19 cellular contexts compared by ENCODE assay signal in genomic region chr20:49907405-49908257, GRCh38.
"Had no signal": no experiment of that assay in that cellular context is flagged by ENCODE, and none has a peak within 500 bp of the region (broad histone marks: within the 10 kb centered on the region; RNA-seq: fewer than 3 reads in every experiment).

No MANE protein-coding gene starts in this region.

- H3K4me3 Mint-ChIP-seq: activated T-cell treated with anti-CD3 and anti-CD28 coated beads, Interleukin-2, amount 50 U/mL, for 24 hours; naive B cell had no signal

- ATAC-seq: foreskin keratinocyte, left colon had no signal

- H3K4me1 ChIP-seq: foreskin keratinocyte had no signal

- H3K36me3 ChIP-seq: ovary had no signal

- H3K27ac ChIP-seq: adrenal gland, foreskin keratinocyte, ovary, SK-N-MC had no signal

- H3K4me3 ChIP-seq: adrenal gland, ovary, SK-N-MC, transverse colon had no signal

- H3K27me3 Mint-ChIP-seq: activated T-cell treated with anti-CD3 and anti-CD28 coated beads, Interleukin-2, amount 50 U/mL, for 24 hours; naive B cell had no signal

- H3K27me3 ChIP-seq: adrenal gland, foreskin keratinocyte, ovary, transverse colon had no signal

- H3K9me3 ChIP-seq: adrenal gland, ovary, transverse colon had no signal

- DNase-seq: activated CD4-positive, alpha-beta T cell treated with anti-CD3 and anti-CD28 coated beads, Interleukin-2, amount 50 U/mL, for 48 hours; activated CD4-positive, CD25-positive, alpha-beta regulatory T cell treated with anti-CD3 and anti-CD28 coated beads, Interleukin-2, amount 50 U/mL, for 72 hours; activated naive CD4-positive, alpha-beta T cell treated with anti-CD3 and anti-CD28 coated beads, Interleukin-2, amount 50 U/mL, for 16 hours; activated T-cell treated with anti-CD3 and anti-CD28 coated beads, Interleukin-2, amount 50 U/mL, for 24 hours; adrenal gland; central memory CD4-positive, alpha-beta T cell; cortex of kidney; effector memory CD4-positive, alpha-beta T cell; foreskin keratinocyte; left colon; naive B cell; ovary; retina; stimulated activated CD4-positive, alpha-beta T cell treated with anti-CD3 and anti-CD28 coated beads, Interleukin-15, amount 100 ng/mL, for 24 hours; stimulated activated CD4-positive, alpha-beta T cell treated with anti-CD3 and anti-CD28 coated beads, Interleukin-4, amount 100 ng/mL, for 1 hour; stimulated activated naive CD4-positive, alpha-beta T cell treated with Interleukin-2 at 50 U/mL for 16 hours; T1000; transverse colon had no signal

- H3K9me3 Mint-ChIP-seq: activated T-cell treated with anti-CD3 and anti-CD28 coated beads, Interleukin-2, amount 50 U/mL, for 24 hours; naive B cell had no signal

- H3K27ac Mint-ChIP-seq: activated T-cell treated with anti-CD3 and anti-CD28 coated beads, Interleukin-2, amount 50 U/mL, for 24 hours had no signal
